8 cellular contexts compared by ENCODE assay signal in the genomic region with DNA sequence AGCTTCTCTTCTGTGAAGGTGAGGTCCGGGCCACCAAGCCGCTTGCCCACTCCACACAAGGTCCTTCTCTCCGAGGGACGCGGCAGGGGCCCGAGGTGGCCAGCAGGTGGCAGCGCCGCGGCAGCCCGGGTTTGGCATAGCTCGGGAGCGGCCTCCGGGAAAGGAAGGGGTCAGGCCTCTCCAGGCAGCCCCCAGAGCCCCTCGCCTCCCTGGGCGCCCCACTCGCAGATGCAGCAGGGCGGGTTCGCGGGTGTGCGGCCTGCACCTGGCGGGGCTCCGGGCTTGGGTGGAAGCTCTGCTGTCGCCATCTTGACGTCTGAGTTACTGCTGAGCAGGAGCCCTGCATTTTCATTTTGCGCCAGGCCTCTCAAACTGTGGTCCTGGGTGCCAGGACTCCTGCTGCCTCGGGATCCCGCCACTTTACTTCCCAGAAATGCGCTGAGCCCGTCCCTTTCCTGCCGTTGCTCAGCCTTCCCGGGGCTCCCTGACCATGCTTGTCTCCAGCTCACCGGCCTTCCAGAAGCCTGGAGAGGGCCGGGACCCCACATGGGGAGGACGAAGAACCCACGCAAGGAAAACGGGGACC. TPM values are rescaled to one million over a fixed set of nuclear protein-coding genes. Genes with fewer than 3 reads are reported as not detected.
DNase-seq lines count a peak whose midpoint lies in the region; ATAC-seq and TF ChIP-seq lines count a peak whose summit lies in the region.

No MANE protein-coding gene starts in this region.

- no peaks in the 10 kb centered on the region for H3K36me3 Mint-ChIP-seq in activated CD4-positive, alpha-beta memory T cell treated with anti-CD3 and anti-CD28 coated beads for 36 hours

- H3K4me3 ChIP-seq in H7 (ENCODE audit: insufficient read depth, low read depth, low read length) (no peak overlapping the region), dorsolateral prefrontal cortex (peak overlapping the region; percentile 20 to 69 (median 53)), mesenchymal stem cell (ENCODE audit: insufficient read depth in 1 of 2, low read depth in 1 of 2, low read length in 2 of 2) (peak overlapping the region in 1 of 2 experiments; percentile 70)

- peak overlapping the region; percentile 80 for H3K4me3 Mint-ChIP-seq in activated CD4-positive, alpha-beta memory T cell treated with anti-CD3 and anti-CD28 coated beads for 36 hours

- POLR2A ChIA-PET in activated CD4-positive, alpha-beta memory T cell treated with anti-CD3 and anti-CD28 coated beads for 36 hours (lab: Charles Lee), result interaction anchor here (0.9 to 4.8 kb wide), 5 partner anchors 16 to 225 kb away, joined by 3 to 64 read pairs (median 4); a partner anchor contains a TSS

- 55% methylated on average over 36 of the region's 36 CpGs for WGBS in mesenchymal stem cell

- TF ChIP-seq CTCF in dorsolateral prefrontal cortex (IDR thresholded peaks at IDR 0.05 in 54 of 56, conservative IDR thresholded peaks at IDR 0.05 in 2 of 56; ENCODE audit: low read depth in 1 of 56, partially characterized antibody in 56 of 56), result peak; percentile 48 to 92 (median 84)

- ATAC-seq in HG02885 (IDR thresholded peaks at IDR 0.05; ENCODE audit: poor library complexity, unreplicated experiment), result no peak

- no peaks in the 10 kb centered on the region for H3K27me3 Mint-ChIP-seq in activated CD4-positive, alpha-beta memory T cell treated with anti-CD3 and anti-CD28 coated beads for 36 hours

- H3K4me1 ChIP-seq in mesenchymal stem cell (ENCODE audit: control insufficient read depth, insufficient read depth, low read depth, low read length), result peaks cover 4% of the 10 kb centered on the region

- peak overlapping the region; percentile 88 for H3K9ac ChIP-seq in mesenchymal stem cell (ENCODE audit: low read length)

- H3K27me3 ChIP-seq in H7 (ENCODE audit: control insufficient read depth, insufficient read depth, low read length) (no peaks in the 10 kb centered on the region), dorsolateral prefrontal cortex (no peaks in the 10 kb centered on the region), mesenchymal stem cell (ENCODE audit: control insufficient read depth in 1 of 2, insufficient read depth in 1 of 2, low read length in 2 of 2) (peaks cover 0 to 3% of the 10 kb centered on the region in 2 experiments)

- DNase-seq in Daoy (ENCODE audit: low read depth) (peak; percentile 73), H7 (peak; percentile 96), NCI-H446 (lab: John Stamatoyannopoulos, UW) (peak; percentile 24 to 34), dorsolateral prefrontal cortex (peak; percentile 53 to 82 (median 64)), mesenchymal stem cell (peak; percentile 51)
- DNase-seq in activated CD4-positive, alpha-beta memory T cell treated with anti-CD3 and anti-CD28 coated beads for 36 hours, result peak; percentile 84
- peak; percentile 50 for DNase-seq in stimulated activated CD8-positive, alpha-beta memory T cell treated with anti-CD3 and anti-CD28 coated beads, Interleukin-12 subunit alpha, Interleukin-12 subunit beta, amount 100 ng/mL, for 4 hours (ENCODE audit: low read depth)

- H3K4me1 Mint-ChIP-seq in activated CD4-positive, alpha-beta memory T cell treated with anti-CD3 and anti-CD28 coated beads for 36 hours (ENCODE audit: low read depth), result peaks cover 10% of the 10 kb centered on the region

- no peak overlapping the region for H2BK15ac ChIP-seq in mesenchymal stem cell (ENCODE audit: low read depth, poor library complexity, severe bottlenecking)

- peak overlapping the region in 1 of 2 experiments; percentile 79 for H3K23ac ChIP-seq in mesenchymal stem cell (ENCODE audit: low read length in 2 of 2)

- H3K4ac ChIP-seq in mesenchymal stem cell (ENCODE audit: low read depth in 1 of 2, low read length in 2 of 2), result peak overlapping the region in 1 of 2 experiments; percentile 68

- H3K27ac Mint-ChIP-seq in activated CD4-positive, alpha-beta memory T cell treated with anti-CD3 and anti-CD28 coated beads for 36 hours, result peak overlapping the region; percentile 88

- H3K9me3 Mint-ChIP-seq in activated CD4-positive, alpha-beta memory T cell treated with anti-CD3 and anti-CD28 coated beads for 36 hours, result no peaks in the 10 kb centered on the region

- H4K91ac ChIP-seq in mesenchymal stem cell (ENCODE audit: low read length), result peak overlapping the region; percentile 11

- H2BK12ac ChIP-seq in mesenchymal stem cell (ENCODE audit: low read length in 2 of 2), result no peak overlapping the region

- peak overlapping the region; percentile 95 for H2AFZ ChIP-seq in mesenchymal stem cell (ENCODE audit: low read depth, low read length)

- peak overlapping the region in 52 of 59 donors; percentile 1 to 86 (median 68) for H3K27ac ChIP-seq in dorsolateral prefrontal cortex
- no peak overlapping the region for H3K27ac ChIP-seq in mesenchymal stem cell (ENCODE audit: low read length, poor library complexity, severe bottlenecking)

- H3K79me1 ChIP-seq in mesenchymal stem cell (replicated peaks; ENCODE audit: low read length, poor library complexity, severe bottlenecking), result no peaks in the 10 kb centered on the region

- no peaks in the 10 kb centered on the region for H3K9me3 ChIP-seq in mesenchymal stem cell (ENCODE audit: control insufficient read depth, low read length)

- no peak overlapping the region for H2BK120ac ChIP-seq in mesenchymal stem cell (ENCODE audit: low read depth, low read length)

- H3K4me2 ChIP-seq in mesenchymal stem cell (ENCODE audit: low read length, poor library complexity, severe bottlenecking), result peak overlapping the region; percentile 34

- no peak overlapping the region for H2AK5ac ChIP-seq in mesenchymal stem cell (ENCODE audit: low read length, severe bottlenecking)

- CTCF ChIA-PET in activated CD4-positive, alpha-beta memory T cell treated with anti-CD3 and anti-CD28 coated beads for 36 hours (lab: Charles Lee), result interaction anchor here (0.6 to 5.2 kb wide), 30 partner anchors 8 to 379 kb away, joined by 3 to 90 read pairs (median 5); a partner anchor contains a TSS

- H3K18ac ChIP-seq in mesenchymal stem cell (ENCODE audit: low read depth in 1 of 2, low read length in 2 of 2), result peak overlapping the region in 1 of 2 experiments; percentile 28

- peak overlapping the region; percentile 97 for H4K8ac ChIP-seq in mesenchymal stem cell (ENCODE audit: low read length)

- H2BK5ac ChIP-seq in mesenchymal stem cell (ENCODE audit: low read depth, low read length, poor library complexity, severe bottlenecking), result no peak overlapping the region

- no peak overlapping the region for H3K14ac ChIP-seq in mesenchymal stem cell (ENCODE audit: low read length in 2 of 2)

- intact Hi-C loops in activated CD4-positive, alpha-beta memory T cell treated with anti-CD3 and anti-CD28 coated beads for 36 hours (cut with micrococcal nuclease), result loop anchor here (1.0 to 2.0 kb wide), 2 partner anchors 18 to 30 kb away; a partner anchor contains a TSS
- intact Hi-C loops in dorsolateral prefrontal cortex (cut with DNase I), result loop anchor here (2.0 to 5.0 kb wide), 2 partner anchors 74 to 76 kb away; no protein-coding TSS in a partner anchor

- no peaks in the 10 kb centered on the region; the same call in 1 of the 2 replicates for H3K36me3 ChIP-seq in H7 (replicated peaks; ENCODE audit: control insufficient read depth, insufficient read depth, low read length)
- no peaks in the 10 kb centered on the region for H3K36me3 ChIP-seq in mesenchymal stem cell (ENCODE audit: control insufficient read depth in 1 of 2, insufficient read depth in 2 of 2, low read depth in 1 of 2, low read length in 2 of 2)

RNA-seq across cellular contexts. Expression of a gene that starts 18.6 kb away (rescaled TPM):
- 238 and 499 TPM in 2 replicates for total RNA-seq in Daoy (2014; rRNA removed; shearing (Covaris generic))
- total RNA-seq in H7 (2014; rRNA removed; shearing (Covaris generic)), result 148 and 278 TPM in 2 replicates
- 100 to 1,000 TPM; 902 to 918 TPM for total RNA-seq in activated CD4-positive, alpha-beta memory T cell treated with anti-CD3 and anti-CD28 coated beads for 36 hours
- 100 to 1,000 TPM; 239 to 396 (median 335) TPM for total RNA-seq in dorsolateral prefrontal cortex
- polyA plus RNA-seq in mesenchymal stem cell (2013, experiment 1 of 2), result 256 TPM
- polyA plus RNA-seq in mesenchymal stem cell (2013, experiment 2 of 2), result 256 TPM

RNA-seq across cellular contexts. Expression of a gene that starts 47.3 kb away (rescaled TPM):
- total RNA-seq in Daoy (2014; rRNA removed; shearing (Covaris generic)), result 0.09 TPM in 1 of 2 replicates, not detected in the other
- 0.10 and 0.22 TPM in 2 replicates for total RNA-seq in H7 (2014; rRNA removed; shearing (Covaris generic))
- under 1 TPM in 1 of 2 experiments, not detected in 1; 0.07 TPM for total RNA-seq in activated CD4-positive, alpha-beta memory T cell treated with anti-CD3 and anti-CD28 coated beads for 36 hours
- under 1 TPM in 76 of 120 experiments, not detected in 44; 0.13 to 0.76 (median 0.25) TPM for total RNA-seq in dorsolateral prefrontal cortex
- polyA plus RNA-seq in mesenchymal stem cell (2013, experiment 1 of 2), result 0.14 TPM
- 0.15 TPM for polyA plus RNA-seq in mesenchymal stem cell (2013, experiment 2 of 2)

Comparison
In these comparisons a context has a peak if more than half of its experiments do, and no peak if none do; other contexts are left out.
1. DNase-seq: peak in every context shown above with its lines; median percentile 96 in H7; 84 in activated CD4-positive, alpha-beta memory T cell treated with anti-CD3 and anti-CD28 coated beads for 36 hours; 73 in Daoy; 64 in dorsolateral prefrontal cortex; 51 in mesenchymal stem cell; 50 in stimulated activated CD8-positive, alpha-beta memory T cell treated with anti-CD3 and anti-CD28 coated beads, Interleukin-12 subunit alpha, Interleukin-12 subunit beta, amount 100 ng/mL, for 4 hours; 29 in NCI-H446.